ENCODE assay signal across 15 cellular contexts in genomic region chr1:97384294-97384952, GRCh38.
DNase-seq lines count a peak whose midpoint lies in the region; ATAC-seq and TF ChIP-seq lines count a peak whose summit lies in the region.
"Had no signal": no experiment of that assay in that cellular context is flagged by ENCODE, and none has a peak within 500 bp of the region (broad histone marks: within the 10 kb centered on the region; RNA-seq: fewer than 3 reads in every experiment).

No MANE protein-coding gene starts in this region.

- no peaks in the 10 kb centered on the region for H3K9me3 ChIP-seq in T-helper 17 cell (ENCODE audit: control insufficient read depth, low read length, poor library complexity, severe bottlenecking)

- TF ChIP-seq CTCF in AG04449 (IDR thresholded peaks at IDR 0.05; ENCODE audit: insufficient read depth, low read length, missing control alignments) = no peak
- TF ChIP-seq CTCF in astrocyte of the spinal cord (IDR thresholded peaks at IDR 0.05; ENCODE audit: low read depth, low read length) = no peak

- H3K4me3 ChIP-seq in AG04449 (ENCODE audit: low read depth, low read length) = no peak overlapping the region
- no peak overlapping the region for H3K4me3 ChIP-seq in astrocyte of the spinal cord (ENCODE audit: low read depth, low read length)

- peaks cover 8% of the 10 kb centered on the region for H3K36me3 Mint-ChIP-seq in T-helper 17 cell (ENCODE audit: low read depth)
- H3K36me3 Mint-ChIP-seq: IgD-negative memory B cell had no signal

- H3K4me3 Mint-ChIP-seq in T-helper 17 cell = no peak overlapping the region
- H3K4me3 Mint-ChIP-seq: activated CD4-positive, alpha-beta memory T cell treated with anti-CD3 and anti-CD28 coated beads, Interleukin-2, amount 10 ng/mL, durations not matched to agents 7 days and 5 days; activated naive CD4-positive, alpha-beta T cell treated with anti-CD3 and anti-CD28 coated beads, Interleukin-2, amount 50 U/mL, for 24 hours; IgD-negative memory B cell; T-helper 1 cell treated with Interleukin-12 subunit alpha and Interleukin-12 subunit beta and Interleukin-4 antibody, amounts not matched to agents 30 μg/mL and 1 μg/mL, for 36 hours had no signal

- H3K4me1 Mint-ChIP-seq in T-helper 17 cell = peaks cover 7% of the 10 kb centered on the region
- H3K4me1 Mint-ChIP-seq: activated CD4-positive, alpha-beta memory T cell treated with anti-CD3 and anti-CD28 coated beads, Interleukin-2, amount 10 ng/mL, durations not matched to agents 7 days and 5 days; activated naive CD4-positive, alpha-beta T cell treated with anti-CD3 and anti-CD28 coated beads, Interleukin-2, amount 50 U/mL, for 24 hours had no signal

- POLR2A ChIA-PET in AG04449 (lab: Yijun Ruan, JAX) = no interaction called here

- no peak overlapping the region for H3K27ac Mint-ChIP-seq in T-helper 17 cell
- H3K27ac Mint-ChIP-seq: activated CD4-positive, alpha-beta memory T cell treated with anti-CD3 and anti-CD28 coated beads, Interleukin-2, amount 10 ng/mL, durations not matched to agents 7 days and 5 days; activated naive CD4-positive, alpha-beta T cell treated with anti-CD3 and anti-CD28 coated beads, Interleukin-2, amount 50 U/mL, for 24 hours; IgD-negative memory B cell; T-helper 1 cell treated with Interleukin-12 subunit alpha and Interleukin-12 subunit beta and Interleukin-4 antibody, amounts not matched to agents 30 μg/mL and 1 μg/mL, for 36 hours had no signal

- CTCF ChIA-PET in AG04449 (lab: Yijun Ruan, JAX) = interaction anchor here (0.9 kb wide), 1 partner anchor 1083 kb away, joined by 4 read pairs; no protein-coding TSS in a partner anchor

- no peak for ATAC-seq in T-helper 17 cell
- ATAC-seq in GM19324 (IDR thresholded peaks at IDR 0.05; ENCODE audit: low FRiP score, unreplicated experiment) = no peak
- ATAC-seq in GM18909 (IDR thresholded peaks at IDR 0.05; ENCODE audit: poor library complexity, unreplicated experiment) = no peak
- ATAC-seq in HG02678 (IDR thresholded peaks at IDR 0.05; ENCODE audit: unreplicated experiment) = no peak

- H3K27me3 Mint-ChIP-seq in T-helper 17 cell = no peaks in the 10 kb centered on the region
- H3K27me3 Mint-ChIP-seq: activated CD4-positive, alpha-beta memory T cell treated with anti-CD3 and anti-CD28 coated beads, Interleukin-2, amount 10 ng/mL, durations not matched to agents 7 days and 5 days; activated naive CD4-positive, alpha-beta T cell treated with anti-CD3 and anti-CD28 coated beads, Interleukin-2, amount 50 U/mL, for 24 hours; IgD-negative memory B cell had no signal

- in situ Hi-C loops in astrocyte of the spinal cord (cut with HindIII; ENCODE audit: low sequenced_read_pairs) = no loop called here

- DNase-seq in AG04449 (ENCODE audit: low read depth, low spot score) (peak; percentile 58), HPDE6-E6E7 (ENCODE audit: extremely low spot score) (peak; percentile 26), astrocyte of the spinal cord (ENCODE audit: low read depth, low spot score) (peak; percentile 94), kidney glomerular epithelial cell (lab: John Stamatoyannopoulos, UW) (peak; percentile 24), T-helper 17 cell (no peak)
- DNase-seq: activated CD4-positive, alpha-beta memory T cell treated with anti-CD3 and anti-CD28 coated beads, Interleukin-2, amount 10 ng/mL, durations not matched to agents 7 days and 5 days; C1 segment of cervical spinal cord; effector CD8-positive, alpha-beta T cell; NCI-H187 had no signal

Comparison
In these comparisons a context has a peak if more than half of its experiments do, and no peak if none do; other contexts are left out.
1. DNase-seq: peak in AG04449 (single experiment), HPDE6-E6E7 (single experiment), astrocyte of the spinal cord (single experiment) and kidney glomerular epithelial cell (single experiment); none in T-helper 17 cell (0 of 3).